Comparison of ENCODE assay signal across 21 cellular contexts in genomic region chr21:14376854-14377253, GRCh38. TPM values are rescaled to one million over a fixed set of nuclear protein-coding genes. Genes with fewer than 3 reads are reported as not detected.
DNase-seq lines count a peak whose midpoint lies in the region; ATAC-seq and TF ChIP-seq lines count a peak whose summit lies in the region.
"Had no signal": no experiment of that assay in that cellular context is flagged by ENCODE, and none has a peak within 500 bp of the region (broad histone marks: within the 10 kb centered on the region; RNA-seq: fewer than 3 reads in every experiment).

No MANE protein-coding gene starts in this region.

- peak; percentile 34 for TF ChIP-seq CTCF in chondrocyte (IDR thresholded peaks at IDR 0.05)

- no peak for ATAC-seq in stimulated activated naive CD8-positive, alpha-beta T cell treated with anti-CD3 and anti-CD28 coated beads, Interleukin-15, Interleukin-2, amounts not matched to agents 100 U/mL and 50 U/mL, for 24 hours
- no peak for ATAC-seq in HG02763 (IDR thresholded peaks at IDR 0.05; ENCODE audit: unreplicated experiment)
- ATAC-seq: activated naive CD8-positive, alpha-beta T cell treated with anti-CD3 and anti-CD28 coated beads, Interleukin-2, amount 50 U/mL, for 24 hours; activated T-helper 17 cell treated with anti-CD3 and anti-CD28 coated beads, Interleukin-2, amount 50 U/mL, for 72 hours; CD8-positive, alpha-beta T cell; gastroesophageal sphincter; left lung; right cardiac atrium; Right ventricle myocardium inferior; stimulated activated naive B cell treated with anti-CD40 and anti-IgM and Interleukin-4, amounts not matched to agents 10 μg/mL and 1 μg/mL and 100 μg/mL, for 72 hours had no signal

- peaks cover 66% of the 10 kb centered on the region for H3K36me3 Mint-ChIP-seq in stimulated activated naive CD8-positive, alpha-beta T cell treated with anti-CD3 and anti-CD28 coated beads, Interleukin-15, Interleukin-2, amounts not matched to agents 100 ng/mL and 50 ng/mL, for 24 hours (ENCODE audit: low read depth)
- peaks cover 37% of the 10 kb centered on the region for H3K36me3 Mint-ChIP-seq in chondrocyte (ENCODE audit: low read depth)
- H3K36me3 Mint-ChIP-seq in CD4-positive, alpha-beta memory T cell = peaks cover 43 to 59% of the 10 kb centered on the region in 2 donors
- H3K36me3 Mint-ChIP-seq in activated CD4-positive, alpha-beta memory T cell treated with anti-CD3 and anti-CD28 coated beads, Interleukin-2, amount 10 ng/mL, durations not matched to agents 7 days and 5 days (ENCODE audit: low read depth) = peaks cover 60% of the 10 kb centered on the region

- intact Hi-C loops in CD4-positive, alpha-beta memory T cell (cut with micrococcal nuclease) = no loop called here

- H3K27ac ChIP-seq in CD4-positive, alpha-beta memory T cell (ENCODE audit: low read depth, low read length) = no peak overlapping the region
- H3K27ac ChIP-seq: gastroesophageal sphincter, left lung, transverse colon had no signal

- peaks cover 39% of the 10 kb centered on the region for H3K36me3 ChIP-seq in CD4-positive, alpha-beta memory T cell (ENCODE audit: insufficient read depth, low read length)

- peak overlapping the region; percentile 9 for H3K27ac Mint-ChIP-seq in stimulated activated naive CD8-positive, alpha-beta T cell treated with anti-CD3 and anti-CD28 coated beads, Interleukin-15, Interleukin-2, amounts not matched to agents 100 ng/mL and 50 ng/mL, for 24 hours
- H3K27ac Mint-ChIP-seq in chondrocyte (ENCODE audit: unreplicated experiment) = no peak overlapping the region
- H3K27ac Mint-ChIP-seq in CD4-positive, alpha-beta memory T cell = no peak overlapping the region
- H3K27ac Mint-ChIP-seq in activated CD4-positive, alpha-beta memory T cell treated with anti-CD3 and anti-CD28 coated beads, Interleukin-2, amount 10 ng/mL, durations not matched to agents 7 days and 5 days = no peak overlapping the region
- H3K27ac Mint-ChIP-seq: activated naive CD8-positive, alpha-beta T cell treated with anti-CD3 and anti-CD28 coated beads, Interleukin-2, amount 50 U/mL, for 24 hours; activated T-helper 17 cell treated with anti-CD3 and anti-CD28 coated beads, Interleukin-2, amount 50 U/mL, for 72 hours; CD8-positive, alpha-beta T cell; stimulated activated naive B cell treated with anti-CD40 and anti-IgM and Interleukin-4, amounts not matched to agents 10 μg/mL and 1 μg/mL and 100 μg/mL, for 72 hours had no signal

- no peak for DNase-seq in stimulated activated naive CD8-positive, alpha-beta T cell treated with anti-CD3 and anti-CD28 coated beads, Interleukin-15, Interleukin-2, amounts not matched to agents 100 U/mL and 50 U/mL, for 24 hours
- DNase-seq in NCI-H1694 treated with DMSO at 0.1 percent for 48 hours (lab: John Stamatoyannopoulos, UW) (peak; percentile 60), chondrocyte (ENCODE audit: low spot score) (no peak), OCI-M2 (lab: John Stamatoyannopoulos, UW; ENCODE audit: unreplicated experiment) (no peak)
- no peak for DNase-seq in CD4-positive, alpha-beta memory T cell
- no peak for DNase-seq in activated CD4-positive, alpha-beta memory T cell treated with anti-CD3 and anti-CD28 coated beads, Interleukin-2, amount 10 ng/mL, durations not matched to agents 7 days and 5 days
- DNase-seq: activated CD4-positive, CD25-positive, alpha-beta regulatory T cell; activated naive CD8-positive, alpha-beta T cell treated with anti-CD3 and anti-CD28 coated beads, Interleukin-2, amount 50 U/mL, for 24 hours; CD8-positive, alpha-beta T cell; KBM-7; left lung; NCI-H1436 treated with DMSO at 0.1 percent for 48 hours; occipital lobe; right cardiac atrium; stimulated activated naive B cell treated with anti-CD40 and anti-IgM and Interleukin-4, amounts not matched to agents 10 μg/mL and 1 μg/mL and 100 μg/mL, for 72 hours; transverse colon had no signal

- H3K4me1 ChIP-seq in CD4-positive, alpha-beta memory T cell (ENCODE audit: insufficient read depth, low read length) = peaks cover 24% of the 10 kb centered on the region

- H3K27me3 Mint-ChIP-seq in stimulated activated naive CD8-positive, alpha-beta T cell treated with anti-CD3 and anti-CD28 coated beads, Interleukin-15, Interleukin-2, amounts not matched to agents 100 ng/mL and 50 ng/mL, for 24 hours = no peaks in the 10 kb centered on the region
- H3K27me3 Mint-ChIP-seq in chondrocyte (ENCODE audit: low read depth) = no peaks in the 10 kb centered on the region
- no peaks in the 10 kb centered on the region for H3K27me3 Mint-ChIP-seq in CD4-positive, alpha-beta memory T cell
- no peaks in the 10 kb centered on the region for H3K27me3 Mint-ChIP-seq in activated CD4-positive, alpha-beta memory T cell treated with anti-CD3 and anti-CD28 coated beads, Interleukin-2, amount 10 ng/mL, durations not matched to agents 7 days and 5 days
- H3K27me3 Mint-ChIP-seq: activated naive CD8-positive, alpha-beta T cell treated with anti-CD3 and anti-CD28 coated beads, Interleukin-2, amount 50 U/mL, for 24 hours; activated T-helper 17 cell treated with anti-CD3 and anti-CD28 coated beads, Interleukin-2, amount 50 U/mL, for 72 hours; stimulated activated naive B cell treated with anti-CD40 and anti-IgM and Interleukin-4, amounts not matched to agents 10 μg/mL and 1 μg/mL and 100 μg/mL, for 72 hours had no signal

- CTCF ChIA-PET in CD4-positive, alpha-beta memory T cell (lab: Charles Lee; ENCODE audit: partially characterized antibody) = no interaction called here
- CTCF ChIA-PET in activated CD4-positive, alpha-beta memory T cell treated with anti-CD3 and anti-CD28 coated beads, Interleukin-2, amount 10 ng/mL, durations not matched to agents 7 days and 5 days (lab: Charles Lee) = no interaction called here

- H3K9me3 ChIP-seq in CD4-positive, alpha-beta memory T cell (ENCODE audit: control insufficient read depth in 1 of 2, low read length in 2 of 2) = no peaks in the 10 kb centered on the region
- H3K9me3 ChIP-seq: gastroesophageal sphincter, left lung, transverse colon had no signal

- H3K4me1 Mint-ChIP-seq in stimulated activated naive CD8-positive, alpha-beta T cell treated with anti-CD3 and anti-CD28 coated beads, Interleukin-15, Interleukin-2, amounts not matched to agents 100 ng/mL and 50 ng/mL, for 24 hours (ENCODE audit: low read depth) = peaks cover 24% of the 10 kb centered on the region
- peaks cover 24% of the 10 kb centered on the region for H3K4me1 Mint-ChIP-seq in chondrocyte (ENCODE audit: low read depth)
- peaks cover 7 to 35% (median 21%) of the 10 kb centered on the region in 4 donors for H3K4me1 Mint-ChIP-seq in CD4-positive, alpha-beta memory T cell
- H3K4me1 Mint-ChIP-seq in activated CD4-positive, alpha-beta memory T cell treated with anti-CD3 and anti-CD28 coated beads, Interleukin-2, amount 10 ng/mL, durations not matched to agents 7 days and 5 days = peaks cover 34% of the 10 kb centered on the region

- H3K4me3 ChIP-seq in CD4-positive, alpha-beta memory T cell (ENCODE audit: low read length in 2 of 2) = no peak overlapping the region
- H3K4me3 ChIP-seq: gastroesophageal sphincter, left lung, transverse colon had no signal

- no peaks in the 10 kb centered on the region for H3K9me3 Mint-ChIP-seq in stimulated activated naive CD8-positive, alpha-beta T cell treated with anti-CD3 and anti-CD28 coated beads, Interleukin-15, Interleukin-2, amounts not matched to agents 100 ng/mL and 50 ng/mL, for 24 hours
- H3K9me3 Mint-ChIP-seq in chondrocyte (ENCODE audit: low read depth) = no peaks in the 10 kb centered on the region
- no peaks in the 10 kb centered on the region for H3K9me3 Mint-ChIP-seq in CD4-positive, alpha-beta memory T cell
- H3K9me3 Mint-ChIP-seq in activated CD4-positive, alpha-beta memory T cell treated with anti-CD3 and anti-CD28 coated beads, Interleukin-2, amount 10 ng/mL, durations not matched to agents 7 days and 5 days = no peaks in the 10 kb centered on the region
- H3K9me3 Mint-ChIP-seq: activated naive CD8-positive, alpha-beta T cell treated with anti-CD3 and anti-CD28 coated beads, Interleukin-2, amount 50 U/mL, for 24 hours; activated T-helper 17 cell treated with anti-CD3 and anti-CD28 coated beads, Interleukin-2, amount 50 U/mL, for 72 hours; CD8-positive, alpha-beta T cell; stimulated activated naive B cell treated with anti-CD40 and anti-IgM and Interleukin-4, amounts not matched to agents 10 μg/mL and 1 μg/mL and 100 μg/mL, for 72 hours had no signal

- no peaks in the 10 kb centered on the region for H3K27me3 ChIP-seq in CD4-positive, alpha-beta memory T cell (ENCODE audit: insufficient read depth, low read length)
- H3K27me3 ChIP-seq: gastroesophageal sphincter, left lung, transverse colon had no signal

- POLR2A ChIA-PET in CD4-positive, alpha-beta memory T cell (lab: Charles Lee; ENCODE audit: partially characterized antibody) = no interaction called here
- POLR2A ChIA-PET in activated CD4-positive, alpha-beta memory T cell treated with anti-CD3 and anti-CD28 coated beads, Interleukin-2, amount 10 ng/mL, durations not matched to agents 7 days and 5 days (lab: Charles Lee) = no interaction called here

- no peak overlapping the region for H3K4me3 Mint-ChIP-seq in stimulated activated naive CD8-positive, alpha-beta T cell treated with anti-CD3 and anti-CD28 coated beads, Interleukin-15, Interleukin-2, amounts not matched to agents 100 ng/mL and 50 ng/mL, for 24 hours
- H3K4me3 Mint-ChIP-seq in chondrocyte (ENCODE audit: unreplicated experiment) = no peak overlapping the region
- H3K4me3 Mint-ChIP-seq in CD4-positive, alpha-beta memory T cell = peak overlapping the region in 1 of 8 donors; percentile 27
- no peak overlapping the region for H3K4me3 Mint-ChIP-seq in activated CD4-positive, alpha-beta memory T cell treated with anti-CD3 and anti-CD28 coated beads, Interleukin-2, amount 10 ng/mL, durations not matched to agents 7 days and 5 days
- H3K4me3 Mint-ChIP-seq: activated naive CD8-positive, alpha-beta T cell treated with anti-CD3 and anti-CD28 coated beads, Interleukin-2, amount 50 U/mL, for 24 hours; activated T-helper 17 cell treated with anti-CD3 and anti-CD28 coated beads, Interleukin-2, amount 50 U/mL, for 72 hours; CD8-positive, alpha-beta T cell; stimulated activated naive B cell treated with anti-CD40 and anti-IgM and Interleukin-4, amounts not matched to agents 10 μg/mL and 1 μg/mL and 100 μg/mL, for 72 hours had no signal

RNA-seq across cellular contexts. Expression of gene HSPA13, which starts 6.1 kb away (rescaled TPM):
- 64.3 to 86.2 TPM (median 85.0 TPM) in 3 replicates for total RNA-seq in chondrocyte
- total RNA-seq in CD4-positive, alpha-beta memory T cell = 10 to 100 TPM; 32.0 to 38.5 TPM
- 10 to 100 TPM; 15.8 to 16.3 TPM for polyA plus RNA-seq in CD4-positive, alpha-beta memory T cell
- 10 to 100 TPM; 45.5 to 48.5 TPM for total RNA-seq in activated CD4-positive, alpha-beta memory T cell treated with anti-CD3 and anti-CD28 coated beads, Interleukin-2, amount 10 ng/mL, durations not matched to agents 7 days and 5 days
